ENCODE assay signal across 8 cellular contexts in the genomic region with DNA sequence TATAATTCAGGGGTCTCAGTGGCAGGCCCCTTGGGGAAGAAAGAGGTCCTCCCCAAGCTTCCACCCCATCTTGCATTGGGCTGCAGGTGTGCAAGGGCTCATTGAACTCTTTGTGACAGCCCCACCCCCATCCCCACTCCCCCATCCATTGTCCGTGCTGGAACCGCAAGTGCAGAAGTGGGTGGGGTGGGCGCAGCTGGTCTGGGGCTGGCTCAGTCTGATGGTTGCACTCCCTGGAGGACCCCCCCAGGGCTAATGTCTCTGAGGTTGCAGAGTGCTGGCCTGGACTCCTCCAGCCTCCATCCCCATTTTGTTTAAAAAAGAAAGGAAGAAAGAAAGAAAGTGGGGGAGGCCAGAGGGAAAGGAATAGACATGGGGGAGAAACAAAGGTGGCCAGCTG.
"Had no signal": no experiment of that assay in that cellular context is flagged by ENCODE, and none has a peak within 500 bp of the region (broad histone marks: within the 10 kb centered on the region; RNA-seq: fewer than 3 reads in every experiment).

No MANE protein-coding gene starts in this region.

- H3K9me3 ChIP-seq: HAP-1 had no signal

- H3K27ac ChIP-seq: GM23248, HL-60 had no signal

- DNase-seq: GM23248, GOT3, H7, HFFc6 had no signal

- ATAC-seq: HCT116, HepG2 had no signal

- H3K36me3 ChIP-seq: HAP-1 had no signal

- H3K4me3 ChIP-seq: GM23248, HAP-1 had no signal
